9 cellular contexts compared by ENCODE assay signal in genomic region chr4:87839309-87839946, GRCh38. TPM values are rescaled to one million over a fixed set of nuclear protein-coding genes. Genes with fewer than 3 reads are reported as not detected.
DNase-seq lines count a peak whose midpoint lies in the region; ATAC-seq, FAIRE-seq and TF ChIP-seq lines count a peak whose summit lies in the region.
"Had no signal": no experiment of that assay in that cellular context is flagged by ENCODE, and none has a peak within 500 bp of the region (broad histone marks: within the 10 kb centered on the region; RNA-seq: fewer than 3 reads in every experiment).

No MANE protein-coding gene starts in this region.

- no peak overlapping the region for H3K4me3 ChIP-seq in GM06990 (replicated peaks; ENCODE audit: low read depth, low read length)
- H3K4me3 ChIP-seq in fibroblast of villous mesenchyme (ENCODE audit: low read depth, low read length): no peak overlapping the region

- TF ChIP-seq CTCF in GM06990 (IDR thresholded peaks at IDR 0.05; ENCODE audit: insufficient read depth, low read length, poor library complexity, severe bottlenecking) (peak; percentile 71), fibroblast of villous mesenchyme (IDR thresholded peaks at IDR 0.05; ENCODE audit: insufficient read depth, low read depth, low read length) (peak; percentile 81), omental fat pad (IDR thresholded peaks at IDR 0.05) (peak in 1 of 3 donors; percentile 12)

- H3K27me3 ChIP-seq in GM06990 (replicated peaks; ENCODE audit: control insufficient read depth, insufficient read depth, low read length): no peaks in the 10 kb centered on the region; the same call in 1 of the 2 replicates

- H3K36me3 ChIP-seq in GM06990 (ENCODE audit: control insufficient read depth, insufficient read depth, low read length): no peaks in the 10 kb centered on the region

- peak; percentile 65 for ATAC-seq in HG03175 (IDR thresholded peaks at IDR 0.05; ENCODE audit: unreplicated experiment)
- no peak for ATAC-seq in omental fat pad (ENCODE audit: low FRiP score)

- no peak for DNase-seq in GM06990 (ENCODE audit: extremely low read depth, insufficient read length)
- DNase-seq in SKM-1 (lab: John Stamatoyannopoulos, UW; ENCODE audit: unreplicated experiment): peak; percentile 27
- peak; percentile 64 for DNase-seq in fibroblast of villous mesenchyme (ENCODE audit: low read depth)
- DNase-seq in pons (ENCODE audit: low spot score): peak; percentile 85
- no peak for DNase-seq in omental fat pad (ENCODE audit: low spot score)
- no peak for DNase-seq in activated effector memory CD4-positive, alpha-beta T cell treated with Interleukin-2 at 50 U/mL for 16 hours

- FAIRE-seq in A204.1 (lab: Jason Lieb, UNC): peak; percentile 95

RNA-seq across cellular contexts. Expression of gene MEPE, which starts 6.7 kb away (rescaled TPM):
- total RNA-seq in fibroblast of villous mesenchyme (not detected in 2 replicates), omental fat pad (not detected)
- total RNA-seq: glomerular endothelial cell had no signal

RNA-seq across cellular contexts. Expression of gene IBSP, which starts 40.1 kb away (rescaled TPM):
- not detected in 2 replicates for total RNA-seq in fibroblast of villous mesenchyme
- total RNA-seq in omental fat pad: not detected
- total RNA-seq: glomerular endothelial cell had no signal

Comparison
In these comparisons a context has a peak if more than half of its experiments do, and no peak if none do; other contexts are left out.
1. DNase-seq: peak in SKM-1 (single experiment), fibroblast of villous mesenchyme (single experiment) and pons (single experiment); none in GM06990 (single experiment), omental fat pad (single experiment) and activated effector memory CD4-positive, alpha-beta T cell treated with Interleukin-2 at 50 U/mL for 16 hours (single experiment).